19 cellular contexts compared by ENCODE assay signal in the genomic region with DNA sequence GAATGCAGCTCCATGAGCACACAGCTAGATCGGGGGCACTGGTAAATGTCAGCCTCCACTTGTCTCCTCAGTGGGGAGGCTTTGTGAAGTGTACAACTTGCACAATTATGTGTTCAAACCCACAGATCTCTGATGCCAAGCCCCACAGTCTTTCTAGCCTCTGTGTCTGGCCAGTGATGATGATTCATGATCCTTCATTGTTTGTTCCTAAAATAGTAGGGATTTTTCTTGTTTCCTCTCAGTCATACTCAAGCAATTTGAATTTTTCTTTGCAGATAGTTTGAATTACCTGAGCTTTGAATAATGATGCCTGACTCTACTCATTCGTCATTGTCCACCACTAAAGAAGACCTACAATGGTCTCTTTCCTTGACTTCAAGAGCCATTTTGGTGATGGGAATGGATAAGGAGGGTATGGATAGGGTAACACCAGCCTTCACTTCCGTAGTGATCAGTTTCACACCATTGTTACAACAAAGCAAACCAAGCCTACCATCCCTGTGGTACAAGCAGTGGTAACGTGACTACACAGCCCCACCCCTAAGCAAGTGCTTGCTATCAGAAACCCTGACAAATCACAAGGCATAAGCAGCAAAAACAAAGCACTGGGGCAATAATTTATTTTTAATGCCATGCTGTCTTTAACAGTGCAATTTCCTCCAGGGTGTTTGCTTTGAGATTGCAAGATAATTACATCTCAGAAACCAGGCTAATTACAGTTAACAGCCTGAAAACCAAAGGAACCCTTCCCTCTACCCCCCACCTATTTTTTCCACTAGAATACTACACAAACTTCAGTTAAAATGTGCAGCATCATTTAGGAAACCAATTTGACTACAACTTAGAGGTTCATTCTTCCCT.
DNase-seq lines count a peak whose midpoint lies in the region; ATAC-seq and TF ChIP-seq lines count a peak whose summit lies in the region.
"Had no signal": no experiment of that assay in that cellular context is flagged by ENCODE, and none has a peak within 500 bp of the region (broad histone marks: within the 10 kb centered on the region; RNA-seq: fewer than 3 reads in every experiment).

No MANE protein-coding gene starts in this region.

- H2AFZ ChIP-seq in GM23248 (no peak overlapping the region), PC-3 (ENCODE audit: low read length) (no peak overlapping the region)

- no peak; the same call in 1 of the 2 replicates for ATAC-seq in PC-3
- no peak for ATAC-seq in HG03139 (IDR thresholded peaks at IDR 0.05; ENCODE audit: unreplicated experiment)
- ATAC-seq: GM12878, left colon had no signal

- H3K9me3 ChIP-seq in GM23248 (ENCODE audit: low read depth), result no peaks in the 10 kb centered on the region
- H3K9me3 ChIP-seq in PC-3 (ENCODE audit: low read length), result no peaks in the 10 kb centered on the region
- H3K9me3 ChIP-seq in testis, result no peaks in the 10 kb centered on the region
- H3K9me3 ChIP-seq: Peyer's patch, suprapubic skin had no signal

- peak; percentile 64 for DNase-seq in GM23248
- peak; percentile 95 for DNase-seq in NCI-H1417 treated with DMSO at 0.1 percent for 48 hours (lab: John Stamatoyannopoulos, UW)
- DNase-seq in PC-3, result peak; percentile 19
- DNase-seq in kidney tubule cell (ENCODE audit: low spot score), result peak; percentile 50
- DNase-seq in cardiac septum (ENCODE audit: low spot score), result no peak
- no peak for DNase-seq in testis
- DNase-seq in HPDE6-E6E7 (ENCODE audit: extremely low spot score), result no peak
- DNase-seq: activated CD4-positive, alpha-beta T cell treated with anti-CD3 and anti-CD28 coated beads for 4 hours; activated naive CD4-positive, alpha-beta T cell; anterior cingulate cortex; GDM1; left colon; NCI-H2029; NCI-H524 treated with DMSO at 0.1 percent for 48 hours; Peyer's patch had no signal

- POLR2A ChIA-PET in PC-3 (lab: Charles Lee; ENCODE audit: unreplicated experiment), result no interaction called here

- H3K36me3 ChIP-seq in GM23248 (ENCODE audit: low read depth), result no peaks in the 10 kb centered on the region
- H3K36me3 ChIP-seq in PC-3 (ENCODE audit: low read depth, low read length), result no peaks in the 10 kb centered on the region
- no peaks in the 10 kb centered on the region for H3K36me3 ChIP-seq in testis (ENCODE audit: low read depth, missing control alignments)
- H3K36me3 ChIP-seq: Peyer's patch, suprapubic skin had no signal

- H3F3A ChIP-seq in GM23248 (ENCODE audit: insufficient read depth), result peaks cover 9% of the 10 kb centered on the region; the same call in 1 of the 2 replicates
- H3F3A ChIP-seq in PC-3 (ENCODE audit: low read length, unreplicated experiment), result no peaks in the 10 kb centered on the region

- H3K4me1 ChIP-seq in GM23248 (ENCODE audit: insufficient read depth), result peaks cover 7% of the 10 kb centered on the region
- H3K4me1 ChIP-seq in PC-3 (ENCODE audit: insufficient read depth, low read length), result no peaks in the 10 kb centered on the region
- H3K4me1 ChIP-seq in testis, result no peaks in the 10 kb centered on the region
- H3K4me1 ChIP-seq: Peyer's patch, suprapubic skin had no signal

- CTCF ChIA-PET in PC-3 (lab: Charles Lee), result no interaction called here

- intact Hi-C loops in PC-3 (cut with micrococcal nuclease), result no loop called here
- intact Hi-C loops in cardiac septum (cut with DNase I), result no loop called here
- intact Hi-C loops in testis (cut with DNase I; ENCODE audit: low total_unique reads), result no loop called here

- H3K9ac ChIP-seq in GM23248 (no peak overlapping the region), PC-3 (ENCODE audit: low read length) (no peak overlapping the region)

- H3K27me3 ChIP-seq in GM23248 (replicated peaks; ENCODE audit: insufficient read depth) (no peaks in the 10 kb centered on the region; the same call in 1 of the 2 replicates), PC-3 (ENCODE audit: low read length) (no peaks in the 10 kb centered on the region), testis (no peaks in the 10 kb centered on the region)
- H3K27me3 ChIP-seq: Peyer's patch, suprapubic skin had no signal

- H3K4me2 ChIP-seq in GM23248 (ENCODE audit: unreplicated experiment), result no peak overlapping the region
- H3K4me2 ChIP-seq in PC-3 (ENCODE audit: low read length), result no peak overlapping the region

- in situ Hi-C loops in GM23248 (cut with MboI), result no loop called here

- H4K20me1 ChIP-seq in GM23248 (ENCODE audit: insufficient read depth) (no peaks in the 10 kb centered on the region), PC-3 (ENCODE audit: low read length) (no peaks in the 10 kb centered on the region)

- no peaks in the 10 kb centered on the region for H3K79me2 ChIP-seq in GM23248 (ENCODE audit: insufficient read depth)
- H3K79me2 ChIP-seq in PC-3 (ENCODE audit: low read length), result no peaks in the 10 kb centered on the region

- TF ChIP-seq CTCF in PC-3 (conservative IDR thresholded peaks at IDR 0.05; ENCODE audit: low read depth, low read length), result no peak
- TF ChIP-seq CTCF in testis (IDR thresholded peaks at IDR 0.05), result no peak

- H3K27ac ChIP-seq in GM23248 (0 out of 2 replicates have a peak overlapping the region, but pooled peaks have one; percentile 35), PC-3 (ENCODE audit: low read length) (no peak overlapping the region), testis (no peak overlapping the region)
- H3K27ac ChIP-seq: coronary artery, Peyer's patch, suprapubic skin had no signal

- H3K9me2 ChIP-seq in GM23248 (ENCODE audit: insufficient read depth) (no peaks in the 10 kb centered on the region), PC-3 (replicated peaks; ENCODE audit: low read length) (no peaks in the 10 kb centered on the region)

- no peak for TF ChIP-seq POLR2A in testis (IDR thresholded peaks at IDR 0.05)

- 12 to 16% methylated on average over 4 of the region's 4 CpGs for WGBS in GM23248 (ENCODE audit: low coverage in 1 of 2, low lambda C conversion rate in 2 of 2, missing lambda C conversion rate in 2 of 2), 2 experiments
- 67 to 72% methylated on average over 4 of the region's 4 CpGs for WGBS in testis, 2 donors

- H3K4me3 ChIP-seq in GM23248, result no peak overlapping the region
- H3K4me3 ChIP-seq in PC-3 (ENCODE audit: low read length), result no peak overlapping the region
- no peak overlapping the region for H3K4me3 ChIP-seq in testis
- H3K4me3 ChIP-seq: coronary artery, GM12878, Peyer's patch, suprapubic skin had no signal

- BruUV-seq in PC-3 (replicated peaks; lab: Mats Ljungman, UMichigan), result no TSS peak

Comparison
In these comparisons a context has a peak if more than half of its experiments do, and no peak if none do; other contexts are left out.
1. DNase-seq: peak in GM23248 (single experiment), NCI-H1417 treated with DMSO at 0.1 percent for 48 hours (single experiment), PC-3 (single experiment) and kidney tubule cell (single experiment); none in cardiac septum (single experiment), testis (single experiment) and HPDE6-E6E7 (single experiment).